9 cellular contexts compared by ENCODE assay signal in genomic region chr6:142551145-142551811, GRCh38.
DNase-seq lines count a peak whose midpoint lies in the region; TF ChIP-seq lines count a peak whose summit lies in the region.
"Had no signal": no experiment of that assay in that cellular context is flagged by ENCODE, and none has a peak within 500 bp of the region (broad histone marks: within the 10 kb centered on the region; RNA-seq: fewer than 3 reads in every experiment).

No MANE protein-coding gene starts in this region.

- H3K36me3 ChIP-seq in neural progenitor cell, result no peaks in the 10 kb centered on the region

- no peaks in the 10 kb centered on the region for H3K79me2 ChIP-seq in neural progenitor cell (ENCODE audit: low read depth)

- H3K9me3 ChIP-seq in neural progenitor cell (ENCODE audit: low read depth), result no peaks in the 10 kb centered on the region

- H3F3A ChIP-seq in neural progenitor cell (ENCODE audit: low read depth), result no peaks in the 10 kb centered on the region

- H3K4me1 Mint-ChIP-seq in neural progenitor cell, result peaks cover 11% of the 10 kb centered on the region

- DNase-seq in AG20443 (ENCODE audit: low spot score), result peak; percentile 67
- peak; percentile 88 to 95 for DNase-seq in NCI-H524 (lab: John Stamatoyannopoulos, UW)
- DNase-seq in activated naive CD4-positive, alpha-beta T cell (lab: John Stamatoyannopoulos, UW), result peak; percentile 2 to 56 (median 10)
- DNase-seq in neural progenitor cell (ENCODE audit: low spot score), result peak; percentile 13
- no peak for DNase-seq in amniotic stem cell (lab: John Stamatoyannopoulos, UW)
- DNase-seq in NCI-H226, result no peak
- DNase-seq in cerebellar cortex (ENCODE audit: low spot score), result no peak
- DNase-seq in RKO (ENCODE audit: low spot score), result no peak

- H3K4me3 ChIP-seq in neural progenitor cell, result no peak overlapping the region

- no peak overlapping the region for H3K4me2 ChIP-seq in neural progenitor cell

- H3K4me1 ChIP-seq in neural progenitor cell, result no peaks in the 10 kb centered on the region

- H3K27ac Mint-ChIP-seq in neural progenitor cell, result no peak overlapping the region
- H3K27ac Mint-ChIP-seq: natural killer cell treated with Interleukin-12 subunit alpha and Interleukin-12 subunit beta and Interleukin-15 and Interleukin-18, amount 100 ng/mL, for 72 hours had no signal

- H3K9me3 Mint-ChIP-seq in neural progenitor cell, result no peaks in the 10 kb centered on the region

- no peak overlapping the region for H3K27ac ChIP-seq in neural progenitor cell

- H3K36me3 Mint-ChIP-seq in neural progenitor cell, result no peaks in the 10 kb centered on the region
- H3K36me3 Mint-ChIP-seq: natural killer cell treated with Interleukin-12 subunit alpha and Interleukin-12 subunit beta and Interleukin-15 and Interleukin-18, amount 100 ng/mL, for 72 hours had no signal

- no peak for TF ChIP-seq CTCF in neural progenitor cell (IDR thresholded peaks at IDR 0.05)

- H2AFZ ChIP-seq in neural progenitor cell (replicated peaks), result no peak overlapping the region

- H4K20me1 ChIP-seq in neural progenitor cell (ENCODE audit: low read depth), result no peaks in the 10 kb centered on the region

- no peaks in the 10 kb centered on the region for H3K27me3 ChIP-seq in neural progenitor cell

- H3K4me3 Mint-ChIP-seq in neural progenitor cell, result no peak overlapping the region
- H3K4me3 Mint-ChIP-seq: natural killer cell treated with Interleukin-12 subunit alpha and Interleukin-12 subunit beta and Interleukin-15 and Interleukin-18, amount 100 ng/mL, for 72 hours had no signal

- no peak overlapping the region for H3K9ac ChIP-seq in neural progenitor cell

- no peaks in the 10 kb centered on the region for H3K27me3 Mint-ChIP-seq in neural progenitor cell (ENCODE audit: insufficient read depth, low read depth)

Comparison
In these comparisons a context has a peak if more than half of its experiments do, and no peak if none do; other contexts are left out.
1. DNase-seq: peak in AG20443 (single experiment), NCI-H524 (2 of 2), activated naive CD4-positive, alpha-beta T cell (4 of 4) and neural progenitor cell (single experiment); none in amniotic stem cell (single experiment), NCI-H226 (single experiment), cerebellar cortex (single experiment) and RKO (single experiment).